In the genomic region with DNA sequence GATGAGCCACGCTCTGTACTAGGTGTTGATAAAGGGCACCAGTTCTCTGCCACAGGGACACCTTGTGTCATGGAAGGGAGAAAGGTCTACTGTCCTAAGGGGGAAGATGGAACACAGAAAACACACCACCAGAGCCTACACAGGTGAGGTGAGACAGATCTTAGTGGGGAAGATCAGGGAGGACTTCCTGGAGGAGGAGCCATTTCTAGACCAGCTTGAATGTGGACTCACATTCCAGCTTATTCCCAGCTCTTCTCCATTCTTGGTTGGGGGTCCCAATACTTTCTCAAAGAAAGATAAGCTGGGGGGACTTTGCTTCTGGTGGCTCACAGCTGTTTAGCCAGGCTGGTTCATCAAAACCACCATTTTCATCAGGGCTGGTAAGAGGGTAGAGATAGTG, we compare ENCODE assay signal across 1 cellular context.
TF ChIP-seq lines count a peak whose summit lies in the region.

No MANE protein-coding gene starts in this region.

TF ChIP-seq in IMR-90, 13 proteins besides CTCF, POLR2A, EP300 and RAD21:
- TF ChIP-seq MAZ (IDR thresholded peaks at IDR 0.05; ENCODE audit: borderline replicate concordance, low read depth, low read length): no peak
- TF ChIP-seq, protein P1, sequence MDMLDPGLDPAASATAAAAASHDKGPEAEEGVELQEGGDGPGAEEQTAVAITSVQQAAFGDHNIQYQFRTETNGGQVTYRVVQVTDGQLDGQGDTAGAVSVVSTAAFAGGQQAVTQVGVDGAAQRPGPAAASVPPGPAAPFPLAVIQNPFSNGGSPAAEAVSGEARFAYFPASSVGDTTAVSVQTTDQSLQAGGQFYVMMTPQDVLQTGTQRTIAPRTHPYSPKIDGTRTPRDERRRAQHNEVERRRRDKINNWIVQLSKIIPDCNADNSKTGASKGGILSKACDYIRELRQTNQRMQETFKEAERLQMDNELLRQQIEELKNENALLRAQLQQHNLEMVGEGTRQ (IDR thresholded peaks at IDR 0.05; ENCODE audit: low read depth, low read length): no peak
- TF ChIP-seq CEBPB (IDR thresholded peaks at IDR 0.05; ENCODE audit: low read depth, low read length): no peak
- no peak for TF ChIP-seq RFX5 (IDR thresholded peaks at IDR 0.05; ENCODE audit: low read depth, low read length)
- TF ChIP-seq, protein P2, sequence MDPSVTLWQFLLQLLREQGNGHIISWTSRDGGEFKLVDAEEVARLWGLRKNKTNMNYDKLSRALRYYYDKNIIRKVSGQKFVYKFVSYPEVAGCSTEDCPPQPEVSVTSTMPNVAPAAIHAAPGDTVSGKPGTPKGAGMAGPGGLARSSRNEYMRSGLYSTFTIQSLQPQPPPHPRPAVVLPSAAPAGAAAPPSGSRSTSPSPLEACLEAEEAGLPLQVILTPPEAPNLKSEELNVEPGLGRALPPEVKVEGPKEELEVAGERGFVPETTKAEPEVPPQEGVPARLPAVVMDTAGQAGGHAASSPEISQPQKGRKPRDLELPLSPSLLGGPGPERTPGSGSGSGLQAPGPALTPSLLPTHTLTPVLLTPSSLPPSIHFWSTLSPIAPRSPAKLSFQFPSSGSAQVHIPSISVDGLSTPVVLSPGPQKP (IDR thresholded peaks at IDR 0.05; ENCODE audit: borderline replicate concordance, low read depth, low read length): no peak
- no peak for TF ChIP-seq NFE2L2 (IDR thresholded peaks at IDR 0.05; ENCODE audit: low read depth, low read length)
- TF ChIP-seq BHLHE40 (IDR thresholded peaks at IDR 0.05; ENCODE audit: low read depth, low read length): no peak
- no peak for TF ChIP-seq SMC3 (IDR thresholded peaks at IDR 0.05; ENCODE audit: low read depth, low read length)
- TF ChIP-seq MAFK (IDR thresholded peaks at IDR 0.05; ENCODE audit: low read depth, low read length): no peak
- no peak for TF ChIP-seq FOS (IDR thresholded peaks at IDR 0.05; ENCODE audit: low read depth, low read length)
- no peak for TF ChIP-seq RCOR1 (IDR thresholded peaks at IDR 0.05; ENCODE audit: insufficient replicate concordance, low read length)
- no peak for TF ChIP-seq MXI1 (IDR thresholded peaks at IDR 0.05; ENCODE audit: borderline replicate concordance, low read depth, low read length)
- no peak for TF ChIP-seq CHD1 (IDR thresholded peaks at IDR 0.05; ENCODE audit: low read depth, low read length)
